In the genomic region with DNA sequence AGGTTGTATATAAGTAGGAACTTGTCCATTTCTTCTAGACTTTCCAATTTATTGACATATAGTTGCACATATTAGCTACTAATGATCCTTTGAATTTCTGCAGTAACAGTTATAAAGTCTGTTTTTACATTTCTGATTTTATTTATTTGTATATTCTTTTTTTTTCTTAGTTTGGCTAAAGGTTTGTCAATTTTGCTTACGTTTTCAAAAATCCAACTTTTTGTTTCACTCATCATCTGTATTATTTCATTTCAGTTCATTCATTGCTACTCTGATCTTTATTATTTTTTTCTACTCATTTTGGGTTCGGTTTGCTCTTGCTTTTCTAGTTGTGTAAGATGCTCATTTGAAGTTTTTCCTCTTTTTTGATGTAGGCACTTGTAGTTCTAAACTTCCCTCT, we compare ENCODE assay signal across 27 cellular contexts.
"Had no signal": no experiment of that assay in that cellular context is flagged by ENCODE, and none has a peak within 500 bp of the region (broad histone marks: within the 10 kb centered on the region; RNA-seq: fewer than 3 reads in every experiment).

No MANE protein-coding gene starts in this region.

- FAIRE-seq: endometrium, endothelial cell of umbilical vein, frontal cortex had no signal

- H3K27ac ChIP-seq: colonic mucosa, coronary artery, dorsolateral prefrontal cortex, epithelial cell of prostate, esophagus muscularis mucosa, esophagus squamous epithelium, foreskin keratinocyte, gastrocnemius medialis, gastroesophageal sphincter, heart left ventricle, heart right ventricle had no signal

- H3K27me3 ChIP-seq: colonic mucosa, dorsolateral prefrontal cortex, esophagus muscularis mucosa, esophagus squamous epithelium, foreskin keratinocyte, gastrocnemius medialis, gastroesophageal sphincter, heart left ventricle, heart right ventricle had no signal

- ATAC-seq: effector memory CD8-positive, alpha-beta T cell; esophagus mucosa; foreskin keratinocyte; gastrocnemius medialis; gastroesophageal sphincter; heart left ventricle; heart right ventricle had no signal

- H3K4me1 ChIP-seq: colonic mucosa, esophagus muscularis mucosa, esophagus squamous epithelium, foreskin keratinocyte, gastrocnemius medialis, gastroesophageal sphincter had no signal

- H3K4me3 ChIP-seq: colonic mucosa, coronary artery, dorsolateral prefrontal cortex, esophagus muscularis mucosa, esophagus squamous epithelium, gastrocnemius medialis, gastroesophageal sphincter, heart left ventricle, heart right ventricle had no signal

- H3K36me3 ChIP-seq: colonic mucosa, esophagus muscularis mucosa, esophagus squamous epithelium, gastrocnemius medialis, gastroesophageal sphincter had no signal

- DNase-seq: colonic mucosa; cortex of kidney; dermis blood vessel endothelial cell; dorsolateral prefrontal cortex; effector CD4-positive, alpha-beta T cell; effector CD8-positive, alpha-beta T cell; effector memory CD4-positive, alpha-beta T cell; effector memory CD8-positive, alpha-beta T cell; endodermal cell; erythroblast; esophagus squamous epithelium; foreskin fibroblast; foreskin keratinocyte; foreskin melanocyte; gastrocnemius medialis; glutamatergic neuron; head of caudate nucleus; heart left ventricle; heart right ventricle had no signal

- H3K9me3 ChIP-seq: colonic mucosa, esophagus muscularis mucosa, esophagus squamous epithelium, gastrocnemius medialis, gastroesophageal sphincter had no signal
